ENCODE assay signal across 18 cellular contexts in genomic region chr17:51653902-51654301, GRCh38.
DNase-seq lines count a peak whose midpoint lies in the region; ATAC-seq, FAIRE-seq and TF ChIP-seq lines count a peak whose summit lies in the region.
"Had no signal": no experiment of that assay in that cellular context is flagged by ENCODE, and none has a peak within 500 bp of the region (broad histone marks: within the 10 kb centered on the region; RNA-seq: fewer than 3 reads in every experiment).

No MANE protein-coding gene starts in this region.

- intact Hi-C loops in MCF 10A (cut with micrococcal nuclease) (no loop called here), mammary epithelial cell (cut with micrococcal nuclease) (no loop called here), head of caudate nucleus (cut with DNase I) (no loop called here)
- intact Hi-C loops in CD4-positive, alpha-beta T cell (cut with DNase I, micrococcal nuclease) = no loop called here

- peaks cover 13% of the 10 kb centered on the region for H3K27me3 Mint-ChIP-seq in MCF 10A (ENCODE audit: insufficient read depth, unreplicated experiment)
- H3K27me3 Mint-ChIP-seq in CD4-positive, alpha-beta T cell = peaks cover 25% of the 10 kb centered on the region
- H3K27me3 Mint-ChIP-seq: activated naive CD8-positive, alpha-beta T cell treated with anti-CD3 and anti-CD28 coated beads, Interleukin-2, amount 50 U/mL, for 24 hours had no signal

- H3K27ac ChIP-seq in mammary epithelial cell (ENCODE audit: insufficient read depth, low read depth, low read length) (no peak overlapping the region), RWPE2 (ENCODE audit: poor library complexity, severe bottlenecking) (no peak overlapping the region)
- H3K27ac ChIP-seq in CD4-positive, alpha-beta T cell (ENCODE audit: low read depth, low read length) = no peak overlapping the region
- H3K27ac ChIP-seq: right atrium auricular region had no signal

- H3K4me1 ChIP-seq in mammary epithelial cell (ENCODE audit: insufficient read depth, low read length) (peaks cover 15% of the 10 kb centered on the region), RWPE2 (ENCODE audit: insufficient read depth, poor library complexity, severe bottlenecking) (no peaks in the 10 kb centered on the region)
- H3K4me1 ChIP-seq: right atrium auricular region had no signal

- no peak overlapping the region for H3K4me3 Mint-ChIP-seq in MCF 10A (ENCODE audit: unreplicated experiment)
- H3K4me3 Mint-ChIP-seq in CD4-positive, alpha-beta T cell = no peak overlapping the region
- H3K4me3 Mint-ChIP-seq: activated naive CD8-positive, alpha-beta T cell treated with anti-CD3 and anti-CD28 coated beads, Interleukin-2, amount 50 U/mL, for 24 hours; activated T-helper 17 cell treated with anti-CD3 and anti-CD28 coated beads, Interleukin-2, amount 50 U/mL, for 72 hours; stimulated activated naive CD8-positive, alpha-beta T cell treated with anti-CD3 and anti-CD28 coated beads, Interleukin-15, amount 100 ng/mL, for 72 hours had no signal

- H3K27me3 ChIP-seq in mammary epithelial cell (ENCODE audit: insufficient read depth, low read length) (peaks cover 3% of the 10 kb centered on the region), RWPE2 (ENCODE audit: insufficient read depth, poor library complexity, severe bottlenecking) (no peaks in the 10 kb centered on the region)
- H3K27me3 ChIP-seq in CD4-positive, alpha-beta T cell (ENCODE audit: control insufficient read depth, insufficient read depth, low read length) = peaks cover 22% of the 10 kb centered on the region
- H3K27me3 ChIP-seq: right atrium auricular region had no signal

- H3K9me3 ChIP-seq in mammary epithelial cell (replicated peaks; ENCODE audit: insufficient read depth, low read length) = no peaks in the 10 kb centered on the region
- no peaks in the 10 kb centered on the region for H3K9me3 ChIP-seq in RWPE2 (ENCODE audit: severe bottlenecking)
- no peaks in the 10 kb centered on the region for H3K9me3 ChIP-seq in CD4-positive, alpha-beta T cell (ENCODE audit: control insufficient read depth, low read length)
- H3K9me3 ChIP-seq: right atrium auricular region had no signal

- in situ Hi-C loops in mammary epithelial cell (cut with MboI; ENCODE audit: low sequenced_read_pairs in 2 of 2) = no loop called here

- no peak overlapping the region for H2AFZ ChIP-seq in mammary epithelial cell (ENCODE audit: low read depth, low read length)

- H3K9me3 Mint-ChIP-seq in MCF 10A (ENCODE audit: unreplicated experiment) = no peaks in the 10 kb centered on the region
- H3K9me3 Mint-ChIP-seq in CD4-positive, alpha-beta T cell = no peaks in the 10 kb centered on the region
- H3K9me3 Mint-ChIP-seq: activated naive CD8-positive, alpha-beta T cell treated with anti-CD3 and anti-CD28 coated beads, Interleukin-2, amount 50 U/mL, for 24 hours; activated T-helper 17 cell treated with anti-CD3 and anti-CD28 coated beads, Interleukin-2, amount 50 U/mL, for 72 hours; stimulated activated naive CD8-positive, alpha-beta T cell treated with anti-CD3 and anti-CD28 coated beads, Interleukin-15, amount 100 ng/mL, for 72 hours had no signal

- 23% methylated on average over 5 of the region's 5 CpGs for WGBS in mammary epithelial cell (ENCODE audit: low coverage, missing lambda C conversion rate)

- no peak for FAIRE-seq in urothelium cell line (lab: Jason Lieb, UNC)
- FAIRE-seq: A204.1, bronchial epithelial cell had no signal

- H3K36me3 Mint-ChIP-seq in MCF 10A (ENCODE audit: insufficient read depth, unreplicated experiment) = no peaks in the 10 kb centered on the region
- H3K36me3 Mint-ChIP-seq in CD4-positive, alpha-beta T cell (ENCODE audit: low read depth) = no peaks in the 10 kb centered on the region

- no peaks in the 10 kb centered on the region for H3K79me2 ChIP-seq in mammary epithelial cell (ENCODE audit: insufficient read depth, low read length)

- H3K9ac ChIP-seq in mammary epithelial cell (ENCODE audit: insufficient read depth, low read length) = no peak overlapping the region

- no peak overlapping the region for H3K27ac Mint-ChIP-seq in MCF 10A (ENCODE audit: low read depth, unreplicated experiment)
- H3K27ac Mint-ChIP-seq in CD4-positive, alpha-beta T cell = no peak overlapping the region
- H3K27ac Mint-ChIP-seq: activated naive CD8-positive, alpha-beta T cell treated with anti-CD3 and anti-CD28 coated beads, Interleukin-2, amount 50 U/mL, for 24 hours; activated T-helper 17 cell treated with anti-CD3 and anti-CD28 coated beads, Interleukin-2, amount 50 U/mL, for 72 hours; stimulated activated naive CD8-positive, alpha-beta T cell treated with anti-CD3 and anti-CD28 coated beads, Interleukin-15, amount 100 ng/mL, for 72 hours had no signal

- no peaks in the 10 kb centered on the region for H3K36me3 ChIP-seq in mammary epithelial cell (ENCODE audit: insufficient read depth, low read length)
- H3K36me3 ChIP-seq in RWPE2 (ENCODE audit: low read depth) = no peaks in the 10 kb centered on the region
- H3K36me3 ChIP-seq: right atrium auricular region had no signal

- DNase-seq in MCF 10A (ENCODE audit: unreplicated experiment) (peak; percentile 13), mammary epithelial cell (no peak), RWPE2 (ENCODE audit: low spot score) (no peak), head of caudate nucleus (peak in 26 of 42 donors; percentile 4 to 53 (median 17)), urothelium cell line (ENCODE audit: low spot score) (peak; percentile 20), NCI-H1436 (lab: John Stamatoyannopoulos, UW) (no peak)
- DNase-seq in stimulated activated CD4-positive, alpha-beta T cell treated with anti-CD3 and anti-CD28 coated beads, Interleukin-12 subunit alpha, Interleukin-12 subunit beta, amount 100 ng/mL, for 4 hours = no peak
- no peak for DNase-seq in CD4-positive, alpha-beta T cell
- DNase-seq: activated naive CD8-positive, alpha-beta T cell treated with anti-CD3 and anti-CD28 coated beads, Interleukin-2, amount 50 U/mL, for 24 hours; effector CD4-positive, alpha-beta T cell; kidney glomerular epithelial cell; stimulated activated naive CD8-positive, alpha-beta T cell treated with anti-CD3 and anti-CD28 coated beads, Interleukin-15, amount 100 ng/mL, for 72 hours; T-helper 2 cell had no signal

- TF ChIP-seq CTCF in MCF 10A (IDR thresholded peaks at IDR 0.05; ENCODE audit: unreplicated experiment) = no peak
- peak in 1 of 2 donors; percentile 22 for TF ChIP-seq CTCF in mammary epithelial cell (conservative IDR thresholded peaks at IDR 0.05 in 1 of 2, IDR thresholded peaks at IDR 0.05 in 1 of 2; ENCODE audit: extremely low read depth in 1 of 2, insufficient read depth in 1 of 2, low read depth in 1 of 2, low read length in 2 of 2)
- no peak for TF ChIP-seq CTCF in RWPE2 (IDR thresholded peaks at IDR 0.05; ENCODE audit: poor library complexity, severe bottlenecking)
- no peak for TF ChIP-seq CTCF in CD4-positive, alpha-beta T cell (IDR thresholded peaks at IDR 0.05)

- ATAC-seq in RWPE2 (ENCODE audit: low read depth) = peak; percentile 53; the same call in 1 of the 3 replicates
- no peak for ATAC-seq in CD4-positive, alpha-beta T cell (ENCODE audit: poor library complexity)
- ATAC-seq: activated CD4-positive, CD25-positive, alpha-beta regulatory T cell treated with anti-CD3 and anti-CD28 coated beads, Interleukin-2, amount 50 U/mL, for 24 hours; activated naive CD8-positive, alpha-beta T cell treated with anti-CD3 and anti-CD28 coated beads, Interleukin-2, amount 50 U/mL, for 24 hours; activated T-helper 17 cell treated with anti-CD3 and anti-CD28 coated beads, Interleukin-2, amount 50 U/mL, for 72 hours; stimulated activated naive CD8-positive, alpha-beta T cell treated with anti-CD3 and anti-CD28 coated beads, Interleukin-15, amount 100 ng/mL, for 72 hours had no signal

- dilution Hi-C loops in mammary epithelial cell (cut with HindIII; ENCODE audit: low sequenced_read_pairs) = no loop called here

- H4K20me1 ChIP-seq in mammary epithelial cell (ENCODE audit: insufficient read depth, low read length) = no peaks in the 10 kb centered on the region

- H3K4me2 ChIP-seq in mammary epithelial cell (ENCODE audit: insufficient read depth, low read depth, low read length) = no peak overlapping the region

- CTCF ChIA-PET in MCF 10A (lab: Yijun Ruan, JAX) = interaction anchor here (0.7 kb wide), 1 partner anchor 361 kb away, joined by 3 read pairs; no protein-coding TSS in a partner anchor
- CTCF ChIA-PET in mammary epithelial cell (lab: Charles Lee; ENCODE audit: low non-redundant PET) = interaction anchor here (0.7 kb wide), 1 partner anchor 240 kb away, joined by 3 read pairs; no protein-coding TSS in a partner anchor
- CTCF ChIA-PET in CD4-positive, alpha-beta T cell (lab: Charles Lee) = no interaction called here

- POLR2A ChIA-PET in MCF 10A (lab: Yijun Ruan, JAX) = no interaction called here
- POLR2A ChIA-PET in CD4-positive, alpha-beta T cell (lab: Charles Lee) = interaction anchor here (0.5 kb wide), 1 partner anchor 359 kb away, joined by 3 read pairs; no protein-coding TSS in a partner anchor

- BruUV-seq in MCF 10A (replicated peaks; lab: Mats Ljungman, UMichigan) (no TSS peak), mammary epithelial cell (replicated peaks; lab: Mats Ljungman, UMichigan) (no TSS peak)

- H3K4me3 ChIP-seq in mammary epithelial cell (replicated peaks in 1 of 3; ENCODE audit: insufficient read depth in 1 of 3, low read depth in 2 of 3, low read length in 3 of 3) (no peak overlapping the region), RWPE2 (ENCODE audit: severe bottlenecking) (no peak overlapping the region)
- H3K4me3 ChIP-seq: right atrium auricular region had no signal

- no peaks in the 10 kb centered on the region for H3K4me1 Mint-ChIP-seq in MCF 10A (ENCODE audit: insufficient read depth, unreplicated experiment)
- H3K4me1 Mint-ChIP-seq in CD4-positive, alpha-beta T cell (ENCODE audit: low read depth) = no peaks in the 10 kb centered on the region
- H3K4me1 Mint-ChIP-seq: activated naive CD8-positive, alpha-beta T cell treated with anti-CD3 and anti-CD28 coated beads, Interleukin-2, amount 50 U/mL, for 24 hours; activated T-helper 17 cell treated with anti-CD3 and anti-CD28 coated beads, Interleukin-2, amount 50 U/mL, for 72 hours; stimulated activated naive CD8-positive, alpha-beta T cell treated with anti-CD3 and anti-CD28 coated beads, Interleukin-15, amount 100 ng/mL, for 72 hours had no signal

Comparison
In these comparisons a context has a peak if more than half of its experiments do, and no peak if none do; other contexts are left out.
1. DNase-seq: peak in MCF 10A (single experiment), head of caudate nucleus (26 of 42) and urothelium cell line (single experiment); none in mammary epithelial cell (single experiment), RWPE2 (single experiment), stimulated activated CD4-positive, alpha-beta T cell treated with anti-CD3 and anti-CD28 coated beads, Interleukin-12 subunit alpha, Interleukin-12 subunit beta, amount 100 ng/mL, for 4 hours (single experiment), NCI-H1436 (single experiment) and CD4-positive, alpha-beta T cell (0 of 10).